Comparison of ENCODE assay signal across 14 cellular contexts in the genomic region with DNA sequence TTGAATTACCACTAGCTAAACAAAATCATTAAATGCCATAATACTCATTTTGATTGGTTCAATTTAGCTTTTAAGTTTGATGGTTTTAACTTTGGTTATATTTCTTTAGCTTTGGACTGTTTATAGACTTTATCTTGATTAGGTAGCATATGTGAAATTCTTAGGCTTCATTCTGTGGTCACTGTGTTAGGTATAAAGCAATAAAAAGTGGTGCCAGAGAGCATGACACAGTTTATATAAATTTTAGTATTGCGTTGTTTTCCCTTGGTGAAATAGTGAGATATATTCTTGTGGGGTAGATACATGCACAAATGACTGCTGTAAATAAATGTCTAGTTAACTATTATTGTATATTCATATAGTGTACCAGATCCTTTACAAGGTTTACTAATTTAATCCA.
DNase-seq lines count a peak whose midpoint lies in the region; ATAC-seq lines count a peak whose summit lies in the region.
"Had no signal": no experiment of that assay in that cellular context is flagged by ENCODE, and none has a peak within 500 bp of the region (broad histone marks: within the 10 kb centered on the region; RNA-seq: fewer than 3 reads in every experiment).

No MANE protein-coding gene starts in this region.

- peaks cover 52% of the 10 kb centered on the region for H3K9me3 ChIP-seq in adipocyte (ENCODE audit: control insufficient read depth, low read length)
- H3K9me3 ChIP-seq: HAP-1 had no signal

- DNase-seq in NCI-H226 (peak; percentile 37), adipocyte (ENCODE audit: low read depth) (peak; percentile 30), fibroblast of peridontal ligament (ENCODE audit: extremely low read depth) (peak; percentile 22), T1000 (lab: John Stamatoyannopoulos, UW) (no peak)
- no peak for DNase-seq in activated CD4-positive, CD25-positive, alpha-beta regulatory T cell (lab: John Stamatoyannopoulos, UW)
- DNase-seq: CD8-positive, alpha-beta T cell; COR-L47; DMS153; DMS79 treated with DMSO at 0.1 percent for 48 hours; EL; GOT3 had no signal

- no peak overlapping the region for H3K4me3 ChIP-seq in adipocyte (ENCODE audit: low read length)
- H3K4me3 ChIP-seq: HAP-1 had no signal

- peaks cover 3% of the 10 kb centered on the region for H3K27me3 ChIP-seq in adipocyte (replicated peaks; ENCODE audit: control insufficient read depth, insufficient read depth, low read length)

- H3K4me1 ChIP-seq in adipocyte (ENCODE audit: control insufficient read depth, insufficient read depth, low read length) = no peaks in the 10 kb centered on the region
- H3K4me1 ChIP-seq: HAP-1 had no signal

- no peak overlapping the region for H3K9ac ChIP-seq in adipocyte (ENCODE audit: low read length)

- no peaks in the 10 kb centered on the region for H3K36me3 ChIP-seq in adipocyte (ENCODE audit: control insufficient read depth, insufficient read depth, low read length, severe bottlenecking)
- H3K36me3 ChIP-seq: HAP-1 had no signal

- ATAC-seq in GM18870 (IDR thresholded peaks at IDR 0.05; ENCODE audit: unreplicated experiment) = no peak
- ATAC-seq: CD8-positive, alpha-beta T cell; HepG2 had no signal

Comparison
In these comparisons a context has a peak if more than half of its experiments do, and no peak if none do; other contexts are left out.
1. DNase-seq: peak in NCI-H226 (single experiment), adipocyte (single experiment) and fibroblast of peridontal ligament (single experiment); none in T1000 (single experiment) and activated CD4-positive, CD25-positive, alpha-beta regulatory T cell (0 of 4).